20 cellular contexts compared by ENCODE assay signal in the genomic region with DNA sequence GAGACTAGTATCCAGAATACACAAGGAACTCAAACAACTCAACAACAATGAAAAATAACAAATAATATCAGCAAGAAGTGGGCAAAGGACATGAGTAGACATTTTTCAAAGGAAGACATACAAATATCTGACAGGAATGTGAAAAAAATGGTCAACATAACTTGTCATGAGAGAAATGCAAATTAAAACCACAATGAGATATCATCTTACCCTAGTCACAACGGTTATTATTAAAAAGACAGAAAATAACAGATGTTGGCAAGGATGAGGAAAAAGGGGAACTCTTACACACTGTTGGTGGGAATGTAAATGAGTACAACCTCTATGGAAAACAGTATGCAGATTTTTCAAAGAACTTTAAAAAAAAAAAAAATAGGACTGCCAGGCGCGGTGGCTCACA. TPM values are rescaled to one million over a fixed set of nuclear protein-coding genes. Genes with fewer than 3 reads are reported as not detected.
A peak's percentile ranks its signal among the peaks of the same experiment; 100 is the strongest.
DNase-seq lines count a peak whose midpoint lies in the region; ATAC-seq and TF ChIP-seq lines count a peak whose summit lies in the region.
"Had no signal": no experiment of that assay in that cellular context is flagged by ENCODE, and none has a peak within 500 bp of the region (broad histone marks: within the 10 kb centered on the region; RNA-seq: fewer than 3 reads in every experiment).

No MANE protein-coding gene starts in this region.

- H3K36me3 ChIP-seq in BLaER1 treated with 17β-estradiol and CSF1 and Interleukin-3, amounts not matched to agents 10 nM and 100 nM, result no peaks in the 10 kb centered on the region
- H3K36me3 ChIP-seq in Loucy (ENCODE audit: insufficient read depth, low read length) (no peaks in the 10 kb centered on the region), HAP-1 (replicated peaks) (no peaks in the 10 kb centered on the region)
- H3K36me3 ChIP-seq: colonic mucosa, left lung, neural progenitor cell had no signal

- peaks cover 0 to 37% (median 20%) of the 10 kb centered on the region in 10 experiments; a peak in 13 of 20 replicates for H3K4me1 ChIP-seq in BLaER1 treated with 17β-estradiol and CSF1 and Interleukin-3, amounts not matched to agents 10 nM and 100 nM
- H3K4me1 ChIP-seq in Loucy (ENCODE audit: insufficient read depth, low read length, poor library complexity, severe bottlenecking) (peaks cover 11% of the 10 kb centered on the region), HAP-1 (no peaks in the 10 kb centered on the region)
- H3K4me1 ChIP-seq: colonic mucosa, left lung, neural progenitor cell, psoas muscle had no signal

- peak overlapping the region in 1 of 11 experiments; percentile 46; a peak in 2 of 22 replicates for H3K9ac ChIP-seq in BLaER1 treated with 17β-estradiol and CSF1 and Interleukin-3, amounts not matched to agents 10 nM and 100 nM
- no peak overlapping the region for H3K9ac ChIP-seq in Loucy (ENCODE audit: low read depth, low read length, poor library complexity, severe bottlenecking)
- H3K9ac ChIP-seq: neural progenitor cell had no signal

- ATAC-seq in SK-N-SH treated with all-trans-retinoic acid at 6 μM for 48 hours (peak; percentile 76), HG03571 (IDR thresholded peaks at IDR 0.05; ENCODE audit: unreplicated experiment) (no peak)
- ATAC-seq: GM12878, left lung, psoas muscle had no signal

- no peak for TF ChIP-seq CTCF in Loucy (conservative IDR thresholded peaks at IDR 0.05; ENCODE audit: low read length)
- TF ChIP-seq CTCF in fibroblast of villous mesenchyme (IDR thresholded peaks at IDR 0.05; ENCODE audit: insufficient read depth, low read depth, low read length), result no peak

- peaks cover 3 to 14% (median 5%) of the 10 kb centered on the region in 11 experiments for H3K9me3 ChIP-seq in BLaER1 treated with 17β-estradiol and CSF1 and Interleukin-3, amounts not matched to agents 10 nM and 100 nM (replicated peaks in 1 of 11)
- H3K9me3 ChIP-seq in Loucy (ENCODE audit: insufficient read depth, low read depth, low read length) (no peaks in the 10 kb centered on the region), HAP-1 (no peaks in the 10 kb centered on the region)
- H3K9me3 ChIP-seq: colonic mucosa, left lung, psoas muscle had no signal

- no peaks in the 10 kb centered on the region for H4K20me1 ChIP-seq in BLaER1 treated with 17β-estradiol and CSF1 and Interleukin-3, amounts not matched to agents 10 nM and 100 nM
- no peaks in the 10 kb centered on the region for H4K20me1 ChIP-seq in Loucy (ENCODE audit: insufficient read depth, low read length, poor library complexity, severe bottlenecking)

- DNase-seq in fibroblast of villous mesenchyme (ENCODE audit: low read depth), result peak; percentile 39
- DNase-seq in activated effector memory CD4-positive, alpha-beta T cell treated with Interleukin-2 at 50 U/mL for 16 hours, result no peak
- no peak for DNase-seq in hippocampal formation (lab: John Stamatoyannopoulos, UW)
- DNase-seq in HAP-1 (ENCODE audit: low spot score in 2 of 2), result no peak
- DNase-seq: activated CD4-positive, alpha-beta T cell treated with anti-CD3 and anti-CD28 coated beads for 4 hours; activated naive CD8-positive, alpha-beta T cell treated with anti-CD3 and anti-CD28 coated beads, Interleukin-2, amount 50 U/mL, for 24 hours; colonic mucosa; head of caudate nucleus; left lung; NCI-H187; psoas muscle; stimulated activated CD4-positive, alpha-beta T cell treated with anti-CD3 and anti-CD28 coated beads, Interleukin-4, amount 100 ng/mL, for 4 hours had no signal

- peak overlapping the region in 5 of 11 experiments; percentile 6 to 40 (median 14); a peak in 6 of 22 replicates for H3K4me2 ChIP-seq in BLaER1 treated with 17β-estradiol and CSF1 and Interleukin-3, amounts not matched to agents 10 nM and 100 nM
- peak overlapping the region; percentile 42 for H3K4me2 ChIP-seq in Loucy (ENCODE audit: low read depth, low read length, poor library complexity, severe bottlenecking)
- H3K4me2 ChIP-seq: neural progenitor cell, smooth muscle cell had no signal

- H3K27ac ChIP-seq in BLaER1 treated with 17β-estradiol and CSF1 and Interleukin-3, amounts not matched to agents 10 nM and 100 nM, result peak overlapping the region in 6 of 11 experiments; percentile 20 to 80 (median 46); a peak in 8 of 22 replicates
- H3K27ac ChIP-seq: C4-2B, colonic mucosa, left lung, neural progenitor cell, psoas muscle had no signal

- no peaks in the 10 kb centered on the region for H3F3A ChIP-seq in Loucy (ENCODE audit: low read depth)

- in situ Hi-C loops in HAP-1 (cut with MboI; ENCODE audit: low sequenced_read_pairs), result no loop called here

- H3K79me2 ChIP-seq in Loucy (ENCODE audit: insufficient read depth, low read length), result no peaks in the 10 kb centered on the region

- H2AFZ ChIP-seq in Loucy (ENCODE audit: low read length), result peak overlapping the region; percentile 42; the same call in 1 of the 2 replicates
- H2AFZ ChIP-seq: neural progenitor cell had no signal

- no peaks in the 10 kb centered on the region for H3K9me2 ChIP-seq in Loucy (replicated peaks; ENCODE audit: low read depth, low read length)

- H3K27me3 ChIP-seq in BLaER1 treated with 17β-estradiol and CSF1 and Interleukin-3, amounts not matched to agents 10 nM and 100 nM, result no peaks in the 10 kb centered on the region
- H3K27me3 ChIP-seq in Loucy (ENCODE audit: insufficient read depth, low read length, poor library complexity, severe bottlenecking) (no peaks in the 10 kb centered on the region), HAP-1 (ENCODE audit: low read depth) (no peaks in the 10 kb centered on the region)
- H3K27me3 ChIP-seq: colonic mucosa, left lung, neural progenitor cell had no signal

- no peak overlapping the region for H3K4me3 ChIP-seq in BLaER1 treated with 17β-estradiol and CSF1 and Interleukin-3, amounts not matched to agents 10 nM and 100 nM
- no peak overlapping the region for H3K4me3 ChIP-seq in Loucy (ENCODE audit: low read length, poor library complexity, severe bottlenecking)
- H3K4me3 ChIP-seq in fibroblast of villous mesenchyme (ENCODE audit: low read depth, low read length), result no peak overlapping the region
- H3K4me3 ChIP-seq in HAP-1, result no peak overlapping the region
- H3K4me3 ChIP-seq: colonic mucosa, GM12878, left lung, neural progenitor cell, psoas muscle, smooth muscle cell had no signal

TF ChIP-seq in SK-N-SH treated with all-trans-retinoic acid at 6 μM for 48 hours, 23 proteins besides CTCF, POLR2A, EP300 and RAD21 (continues in another document):
- TF ChIP-seq PATZ1 (CRISPR knock-in tag; IDR thresholded peaks at IDR 0.05; ENCODE audit: borderline replicate concordance) (no peak), ZFP30 (CRISPR knock-in tag; IDR thresholded peaks at IDR 0.05) (no peak), TCF4 (CRISPR knock-in tag; IDR thresholded peaks at IDR 0.05; ENCODE audit: borderline replicate concordance) (no peak), GLIS3 (CRISPR knock-in tag; IDR thresholded peaks at IDR 0.05) (no peak), ESRRG (CRISPR knock-in tag; IDR thresholded peaks at IDR 0.05) (no peak), ZNF8 (CRISPR knock-in tag; IDR thresholded peaks at IDR 0.05) (no peak), ISL1 (CRISPR knock-in tag; IDR thresholded peaks at IDR 0.05) (no peak), ZC3H10 (CRISPR knock-in tag; IDR thresholded peaks at IDR 0.05) (no peak), CSRNP3 (CRISPR knock-in tag; IDR thresholded peaks at IDR 0.05) (no peak), OSR1 (CRISPR knock-in tag; IDR thresholded peaks at IDR 0.05) (no peak), PPARA (CRISPR knock-in tag; IDR thresholded peaks at IDR 0.05; ENCODE audit: borderline replicate concordance) (no peak), ZNF70 (CRISPR knock-in tag; IDR thresholded peaks at IDR 0.05) (no peak)
- TF ChIP-seq, protein P1, sequence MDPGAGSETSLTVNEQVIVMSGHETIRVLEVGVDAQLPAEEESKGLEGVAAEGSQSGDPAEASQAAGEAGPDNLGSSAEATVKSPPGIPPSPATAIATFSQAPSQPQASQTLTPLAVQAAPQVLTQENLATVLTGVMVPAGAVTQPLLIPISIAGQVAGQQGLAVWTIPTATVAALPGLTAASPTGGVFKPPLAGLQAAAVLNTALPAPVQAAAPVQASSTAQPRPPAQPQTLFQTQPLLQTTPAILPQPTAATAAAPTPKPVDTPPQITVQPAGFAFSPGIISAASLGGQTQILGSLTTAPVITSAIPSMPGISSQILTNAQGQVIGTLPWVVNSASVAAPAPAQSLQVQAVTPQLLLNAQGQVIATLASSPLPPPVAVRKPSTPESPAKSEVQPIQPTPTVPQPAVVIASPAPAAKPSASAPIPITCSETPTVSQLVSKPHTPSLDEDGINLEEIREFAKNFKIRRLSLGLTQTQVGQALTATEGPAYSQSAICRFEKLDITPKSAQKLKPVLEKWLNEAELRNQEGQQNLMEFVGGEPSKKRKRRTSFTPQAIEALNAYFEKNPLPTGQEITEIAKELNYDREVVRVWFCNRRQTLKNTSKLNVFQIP (CRISPR knock-in tag; IDR thresholded peaks at IDR 0.05; ENCODE audit: borderline replicate concordance, low read depth), result no peak

RNA-seq across cellular contexts. Expression of gene VWF, which starts 20.4 kb away (rescaled TPM):
- total RNA-seq in fibroblast of villous mesenchyme, result under 0.01 and 0.32 TPM in 2 replicates
- total RNA-seq: smooth muscle cell had no signal
